In genomic region chr6:119078449-119079287, GRCh38 we compare ENCODE assay signal across 8 cellular contexts. TPM values are rescaled to one million over a fixed set of nuclear protein-coding genes. Genes with fewer than 3 reads are reported as not detected.
DNase-seq lines count a peak whose midpoint lies in the region; ATAC-seq and TF ChIP-seq lines count a peak whose summit lies in the region.

A gene with protein sequence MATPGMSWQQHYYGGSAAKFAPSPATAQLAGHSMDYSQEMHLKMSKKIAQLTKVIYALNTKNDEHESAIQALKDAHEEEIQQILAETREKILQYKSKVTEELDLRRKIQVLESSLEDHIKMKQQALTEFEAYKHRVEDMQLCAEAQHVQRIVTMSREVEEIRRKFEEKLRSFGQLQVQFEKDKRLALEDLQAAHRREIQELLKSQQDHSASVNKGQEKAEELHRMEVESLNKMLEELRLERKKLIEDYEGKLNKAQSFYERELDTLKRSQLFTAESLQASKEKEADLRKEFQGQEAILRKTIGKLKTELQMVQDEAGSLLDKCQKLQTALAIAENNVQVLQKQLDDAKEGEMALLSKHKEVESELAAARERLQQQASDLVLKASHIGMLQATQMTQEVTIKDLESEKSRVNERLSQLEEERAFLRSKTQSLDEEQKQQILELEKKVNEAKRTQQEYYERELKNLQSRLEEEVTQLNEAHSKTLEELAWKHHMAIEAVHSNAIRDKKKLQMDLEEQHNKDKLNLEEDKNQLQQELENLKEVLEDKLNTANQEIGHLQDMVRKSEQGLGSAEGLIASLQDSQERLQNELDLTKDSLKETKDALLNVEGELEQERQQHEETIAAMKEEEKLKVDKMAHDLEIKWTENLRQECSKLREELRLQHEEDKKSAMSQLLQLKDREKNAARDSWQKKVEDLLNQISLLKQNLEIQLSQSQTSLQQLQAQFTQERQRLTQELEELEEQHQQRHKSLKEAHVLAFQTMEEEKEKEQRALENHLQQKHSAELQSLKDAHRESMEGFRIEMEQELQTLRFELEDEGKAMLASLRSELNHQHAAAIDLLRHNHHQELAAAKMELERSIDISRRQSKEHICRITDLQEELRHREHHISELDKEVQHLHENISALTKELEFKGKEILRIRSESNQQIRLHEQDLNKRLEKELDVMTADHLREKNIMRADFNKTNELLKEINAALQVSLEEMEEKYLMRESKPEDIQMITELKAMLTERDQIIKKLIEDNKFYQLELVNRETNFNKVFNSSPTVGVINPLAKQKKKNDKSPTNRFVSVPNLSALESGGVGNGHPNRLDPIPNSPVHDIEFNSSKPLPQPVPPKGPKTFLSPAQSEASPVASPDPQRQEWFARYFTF (minus strand): TSS chr6:119078664. CDS start chr6:119078299, 365 bp downstream.

- H3K79me2 ChIP-seq in MM.1S (ENCODE audit: low read length): no peaks in the 10 kb centered on the region

- H3K27ac ChIP-seq in MM.1S (ENCODE audit: low read length) (no peak within 1 kb of the TSS), prostate gland (peak within 1 kb of the TSS; percentile 73 to 83), urinary bladder (ENCODE audit: low read depth) (peak within 1 kb of the TSS; percentile 19)

- no peaks in the 10 kb centered on the region for H3K9me2 ChIP-seq in MM.1S (replicated peaks; ENCODE audit: insufficient read depth, low read length)

- peak; percentile 50 for DNase-seq in GM06990 (ENCODE audit: extremely low read depth, insufficient read length)
- DNase-seq in HCEC 1CT: peak; percentile 47
- DNase-seq in MM.1S: peak; percentile 70
- DNase-seq in T follicular helper cell (ENCODE audit: low read depth): peak; percentile 74
- DNase-seq in amniotic epithelial cell (ENCODE audit: low read depth): peak; percentile 33
- peak; percentile 81 for DNase-seq in left ventricle myocardium superior
- DNase-seq in prostate gland (ENCODE audit: low spot score): peak; percentile 51

- peak; percentile 35 for TF ChIP-seq CTCF in GM06990 (IDR thresholded peaks at IDR 0.05; ENCODE audit: insufficient read depth, low read length, poor library complexity, severe bottlenecking)
- TF ChIP-seq CTCF in MM.1S (IDR thresholded peaks at IDR 0.05; ENCODE audit: low read length): peak; percentile 40
- TF ChIP-seq CTCF in prostate gland (IDR thresholded peaks at IDR 0.05): peak in 2 of 4 experiments; percentile 28 to 36

- H3K9ac ChIP-seq in MM.1S (ENCODE audit: low read length): peak within 1 kb of the TSS; percentile 41; the same call in 1 of the 2 replicates

- peaks cover 10% of the 10 kb centered on the region for H3F3A ChIP-seq in MM.1S (ENCODE audit: insufficient read depth, low read length)

- peak; percentile 46 for TF ChIP-seq POLR2A in prostate gland (IDR thresholded peaks at IDR 0.05)

- 2% methylated on average over 43 of the region's 91 CpGs for WGBS in prostate gland
- WGBS in urinary bladder: under 1% methylated on average over 91 of the region's 91 CpGs

- H3K4me3 ChIP-seq in GM06990 (replicated peaks; ENCODE audit: low read depth, low read length) (peak within 1 kb of the TSS; percentile 63), MM.1S (ENCODE audit: low read length) (peak within 1 kb of the TSS; percentile 70), prostate gland (peak within 1 kb of the TSS; percentile 70 to 75), urinary bladder (ENCODE audit: low read depth, low read length) (peak within 1 kb of the TSS; percentile 89)

- no peaks in the 10 kb centered on the region for H4K20me1 ChIP-seq in MM.1S (ENCODE audit: insufficient read depth, low read length)

- H3K36me3 ChIP-seq in GM06990 (ENCODE audit: control insufficient read depth, insufficient read depth, low read length) (no peaks in the 10 kb centered on the region), MM.1S (replicated peaks; ENCODE audit: insufficient read depth, low read length) (no peaks in the 10 kb centered on the region), prostate gland (no peaks in the 10 kb centered on the region), urinary bladder (ENCODE audit: insufficient read depth) (no peaks in the 10 kb centered on the region)

- ATAC-seq in left ventricle myocardium superior: peak; percentile 88

- no peaks in the 10 kb centered on the region; the same call in none of the 2 replicates for H3K27me3 ChIP-seq in GM06990 (replicated peaks; ENCODE audit: control insufficient read depth, insufficient read depth, low read length)
- H3K27me3 ChIP-seq in MM.1S (replicated peaks; ENCODE audit: insufficient read depth, low read length): peaks cover 10% of the 10 kb centered on the region; the same call in 1 of the 2 replicates
- no peaks in the 10 kb centered on the region for H3K27me3 ChIP-seq in prostate gland (replicated peaks; ENCODE audit: insufficient read depth)

- H3K9me3 ChIP-seq in MM.1S (replicated peaks; ENCODE audit: insufficient read depth, low read length) (no peaks in the 10 kb centered on the region), prostate gland (no peaks in the 10 kb centered on the region)

- intact Hi-C loops in left ventricle myocardium superior (cut with micrococcal nuclease) (no loop called here), prostate gland (cut with DNase I) (loop anchor here (5.0 kb wide), 1 partner anchor 186 kb away; the partner anchor contains the start of gene ASF1A)

- peak within 1 kb of the TSS; percentile 81 for H2AFZ ChIP-seq in MM.1S (ENCODE audit: low read length)

- H3K4me1 ChIP-seq in MM.1S (ENCODE audit: low read length) (no peaks in the 10 kb centered on the region), prostate gland (replicated peaks) (no peaks in the 10 kb centered on the region), urinary bladder (ENCODE audit: insufficient read depth) (no peaks in the 10 kb centered on the region)

- H3K4me2 ChIP-seq in MM.1S (ENCODE audit: low read depth, low read length): peak within 1 kb of the TSS; percentile 97

RNA-seq across cellular contexts. Expression of the gene that starts here (rescaled TPM):
- 2.2 TPM for total RNA-seq in left ventricle myocardium superior
- 1 to 10 TPM; 3.6 to 7.6 TPM for total RNA-seq in prostate gland
- total RNA-seq in urinary bladder: 12.1 TPM
- 2.3 TPM for polyA plus RNA-seq in urinary bladder
